Comparison of ENCODE assay signal across 10 cellular contexts in the genomic region with DNA sequence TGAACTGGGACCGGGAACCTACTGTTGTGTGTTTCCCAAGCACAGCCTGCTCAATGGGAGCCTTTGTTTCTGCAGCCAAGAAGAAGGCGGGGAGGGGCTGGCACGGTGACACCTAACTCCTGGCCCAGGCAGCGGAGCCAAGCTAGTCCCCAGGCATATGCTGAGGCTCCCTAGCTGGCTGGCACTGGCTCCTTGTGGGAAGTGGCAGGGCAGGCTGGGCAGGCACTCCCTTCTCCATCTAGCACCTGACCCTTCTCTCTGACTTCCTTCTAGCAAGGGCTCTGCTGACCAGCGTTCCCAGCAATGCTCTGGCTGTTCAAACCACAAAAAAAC.
DNase-seq lines count a peak whose midpoint lies in the region; ATAC-seq and TF ChIP-seq lines count a peak whose summit lies in the region.
"Had no signal": no experiment of that assay in that cellular context is flagged by ENCODE, and none has a peak within 500 bp of the region (broad histone marks: within the 10 kb centered on the region; RNA-seq: fewer than 3 reads in every experiment).

No MANE protein-coding gene starts in this region.

- intact Hi-C loops in MCF 10A (cut with micrococcal nuclease): no loop called here
- intact Hi-C loops in left colon (cut with DNase I, micrococcal nuclease): loop anchor here in 1 of 2 donors (5.0 kb wide), 1 partner anchor 304 kb away; no protein-coding TSS in a partner anchor
- intact Hi-C loops in tibial artery (cut with DNase I; ENCODE audit: low total_unique reads): no loop called here

- no peaks in the 10 kb centered on the region for H3K9me3 ChIP-seq in tibial artery

- no peaks in the 10 kb centered on the region for H3K27me3 ChIP-seq in tibial artery

- H3K9me3 Mint-ChIP-seq in MCF 10A (ENCODE audit: unreplicated experiment): peaks cover 7% of the 10 kb centered on the region

- no peaks in the 10 kb centered on the region for H3K36me3 ChIP-seq in tibial artery

- ATAC-seq in left colon: peak; percentile 93
- ATAC-seq in HG03135 (IDR thresholded peaks at IDR 0.05; ENCODE audit: unreplicated experiment): no peak

- H3K4me3 ChIP-seq in tibial artery: no peak overlapping the region

- POLR2A ChIA-PET in MCF 10A (lab: Yijun Ruan, JAX): no interaction called here

- H3K4me3 Mint-ChIP-seq in MCF 10A (ENCODE audit: unreplicated experiment): no peak overlapping the region

- no peaks in the 10 kb centered on the region for H3K4me1 Mint-ChIP-seq in MCF 10A (ENCODE audit: insufficient read depth, unreplicated experiment)

- H3K36me3 Mint-ChIP-seq in MCF 10A (ENCODE audit: insufficient read depth, unreplicated experiment): no peaks in the 10 kb centered on the region

- CTCF ChIA-PET in MCF 10A (lab: Yijun Ruan, JAX): interaction anchor here (0.7 to 1.2 kb wide), 4 partner anchors 81 to 308 kb away, joined by 3 to 4 read pairs (median 3); no protein-coding TSS in a partner anchor

- peaks cover 0 to 31% (median 9%) of the 10 kb centered on the region in 4 donors for H3K4me1 ChIP-seq in tibial artery

- no TSS peak for BruUV-seq in MCF 10A (replicated peaks; lab: Mats Ljungman, UMichigan)

- H3K27me3 Mint-ChIP-seq in MCF 10A (ENCODE audit: insufficient read depth, unreplicated experiment): no peaks in the 10 kb centered on the region

- H3K27ac ChIP-seq in tibial artery: no peak overlapping the region
- H3K27ac ChIP-seq: parathyroid adenoma had no signal

- H3K27ac Mint-ChIP-seq in MCF 10A (ENCODE audit: low read depth, unreplicated experiment): no peak overlapping the region

- no peak for TF ChIP-seq CTCF in MCF 10A (IDR thresholded peaks at IDR 0.05; ENCODE audit: unreplicated experiment)
- TF ChIP-seq CTCF in tibial artery (IDR thresholded peaks at IDR 0.05): no peak

- DNase-seq in NCI-H1092 treated with DMSO at 0.1 percent for 48 hours (lab: John Stamatoyannopoulos, UW): peak; percentile 37
- DNase-seq in MCF 10A (ENCODE audit: unreplicated experiment): peak; percentile 30
- peak; percentile 85 to 94 for DNase-seq in left colon
- peak; percentile 40 to 73 for DNase-seq in tibial artery
- no peak for DNase-seq in activated CD8-positive, alpha-beta memory T cell treated with anti-CD3 and anti-CD28 coated beads, Interleukin-2, amount 50 U/mL, for 4 hours
- no peak for DNase-seq in stimulated activated CD8-positive, alpha-beta memory T cell treated with anti-CD3 and anti-CD28 coated beads, Interleukin-4, amount 100 ng/mL, for 48 hours
- DNase-seq in activated naive CD4-positive, alpha-beta T cell (lab: John Stamatoyannopoulos, UW): no peak
- DNase-seq: NCI-H1930 had no signal

Comparison
In these comparisons a context has a peak if more than half of its experiments do, and no peak if none do; other contexts are left out.
1. DNase-seq: peak in NCI-H1092 treated with DMSO at 0.1 percent for 48 hours (single experiment), MCF 10A (single experiment), left colon (2 of 2) and tibial artery (2 of 2); none in activated CD8-positive, alpha-beta memory T cell treated with anti-CD3 and anti-CD28 coated beads, Interleukin-2, amount 50 U/mL, for 4 hours (single experiment), stimulated activated CD8-positive, alpha-beta memory T cell treated with anti-CD3 and anti-CD28 coated beads, Interleukin-4, amount 100 ng/mL, for 48 hours (single experiment) and activated naive CD4-positive, alpha-beta T cell (0 of 4).